Comparison of ENCODE assay signal across 17 cellular contexts in the genomic region with DNA sequence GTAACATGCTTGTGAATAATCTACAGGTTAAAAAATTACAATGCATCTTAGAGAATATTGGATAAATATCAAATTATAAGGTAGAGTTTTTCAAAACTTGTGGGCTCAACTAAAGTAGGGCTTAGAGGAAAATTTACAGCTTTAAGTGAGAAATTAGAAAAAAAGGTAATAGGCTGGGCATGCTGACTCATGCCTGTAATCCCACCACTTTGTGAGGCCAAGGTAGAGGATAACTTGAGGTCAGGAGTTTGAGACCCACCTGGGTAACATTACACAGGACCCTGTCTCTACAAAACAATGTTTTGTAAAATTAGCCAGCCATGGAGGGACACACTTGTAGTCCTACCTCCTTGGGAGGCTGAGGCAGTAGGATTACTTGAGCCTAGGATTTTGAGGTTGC.
"Had no signal": no experiment of that assay in that cellular context is flagged by ENCODE, and none has a peak within 500 bp of the region (broad histone marks: within the 10 kb centered on the region; RNA-seq: fewer than 3 reads in every experiment).

No MANE protein-coding gene starts in this region.

- H3K27me3 Mint-ChIP-seq: activated CD4-positive, alpha-beta memory T cell treated with anti-CD3 and anti-CD28 coated beads, Interleukin-2, amount 10 ng/mL, durations not matched to agents 7 days and 5 days; naive B cell; stimulated activated memory B cell treated with anti-CD40 and anti-IgM and Interleukin-4, amounts not matched to agents 10 μg/mL and 1 μg/mL and 100 μg/mL, for 72 hours had no signal

- H3K27ac Mint-ChIP-seq: activated CD4-positive, alpha-beta memory T cell treated with anti-CD3 and anti-CD28 coated beads, Interleukin-2, amount 10 ng/mL, durations not matched to agents 7 days and 5 days; stimulated activated memory B cell treated with anti-CD40 and anti-IgM and Interleukin-4, amounts not matched to agents 10 μg/mL and 1 μg/mL and 100 μg/mL, for 72 hours had no signal

- ATAC-seq: left lung; stimulated activated memory B cell treated with anti-CD40 and anti-IgM and Interleukin-4, amounts not matched to agents 10 μg/mL and 1 μg/mL and 100 μg/mL, for 72 hours had no signal

- H3K4me3 Mint-ChIP-seq: activated CD4-positive, alpha-beta memory T cell treated with anti-CD3 and anti-CD28 coated beads, Interleukin-2, amount 10 ng/mL, durations not matched to agents 7 days and 5 days; stimulated activated memory B cell treated with anti-CD40 and anti-IgM and Interleukin-4, amounts not matched to agents 10 μg/mL and 1 μg/mL and 100 μg/mL, for 72 hours had no signal

- DNase-seq: activated CD4-positive, alpha-beta memory T cell treated with anti-CD3 and anti-CD28 coated beads, Interleukin-2, amount 10 ng/mL, durations not matched to agents 7 days and 5 days; activated CD4-positive, CD25-positive, alpha-beta regulatory T cell treated with anti-CD3 and anti-CD28 coated beads, Interleukin-2, amount 50 U/mL, for 72 hours; activated CD8-positive, alpha-beta memory T cell treated with anti-CD3 and anti-CD28 coated beads, Interleukin-2, amount 50 U/mL, for 4 hours; aorta; cortex of kidney; effector CD4-positive, alpha-beta T cell; esophagus squamous epithelium; kidney; left lung; mammary epithelial cell; naive B cell; retina; stimulated activated CD4-positive, alpha-beta T cell treated with anti-CD3 and anti-CD28 coated beads, Interleukin-2, amount 100 ng/mL, for 48 hours; substantia nigra; T-helper 9 cell; uterus had no signal

- H3K9me3 Mint-ChIP-seq: stimulated activated memory B cell treated with anti-CD40 and anti-IgM and Interleukin-4, amounts not matched to agents 10 μg/mL and 1 μg/mL and 100 μg/mL, for 72 hours had no signal
